Comparison of ENCODE assay signal across 21 cellular contexts in genomic region chr10:132939378-132939955, GRCh38. TPM values are rescaled to one million over a fixed set of nuclear protein-coding genes. Genes with fewer than 3 reads are reported as not detected.
"Had no signal": no experiment of that assay in that cellular context is flagged by ENCODE, and none has a peak within 500 bp of the region (broad histone marks: within the 10 kb centered on the region; RNA-seq: fewer than 3 reads in every experiment).

No MANE protein-coding gene starts in this region.

- H3K4me3 ChIP-seq: body of pancreas, coronary artery, left lung, pancreas, psoas muscle, sigmoid colon, stomach, suprapubic skin, tibial nerve had no signal

- H3K27me3 ChIP-seq: pancreas had no signal

- H3K9me3 ChIP-seq: body of pancreas, left lung, pancreas, psoas muscle, sigmoid colon, stomach, suprapubic skin, tibial nerve had no signal

- H3K27ac ChIP-seq: body of pancreas, coronary artery, left lung, pancreas, psoas muscle, sigmoid colon, stomach, suprapubic skin, tibial nerve, WERI-Rb-1 had no signal

- DNase-seq: activated CD4-positive, CD25-positive, alpha-beta regulatory T cell treated with anti-CD3 and anti-CD28 coated beads, Interleukin-2, amount 50 U/mL, for 72 hours; cerebellar nuclear complex; effector memory CD8-positive, alpha-beta T cell; immature natural killer cell; psoas muscle; sigmoid colon; stomach; T-helper 17 cell; T1000 had no signal

- H3K36me3 ChIP-seq: left lung, pancreas, sigmoid colon, stomach, suprapubic skin, tibial nerve, WERI-Rb-1 had no signal

- FAIRE-seq: pancreas, small intestine had no signal

RNA-seq across cellular contexts. Expression of gene CFAP46, which starts 2.9 kb away (rescaled TPM):
- total RNA-seq: activated CD4-positive, alpha-beta T cell treated with anti-CD3 and anti-CD28 coated beads, Interleukin-2, amount 10 ng/mL, durations not matched to agents 24 days and 14 days; activated T-helper 2 cell treated with anti-CD3 and anti-CD28 coated beads, Interferon-gamma antibody, Interleukin-2, Interleukin-4, amounts not matched to agents 10 μg/mL and 5 μg/mL and 100 μg/mL, durations not matched to agents 14 hours and 24 hours and 36 hours; T-helper 17 cell had no signal
- polyA plus RNA-seq: aorta, immature natural killer cell, urinary bladder had no signal
